1 cellular context compared by ENCODE assay signal in genomic region chrX:17030092-17030491, GRCh38.
TF ChIP-seq lines count a peak whose summit lies in the region.

No MANE protein-coding gene starts in this region.

TF ChIP-seq in GM12878, 131 proteins besides CTCF, POLR2A, EP300 and RAD21 (continued from another document):
- TF ChIP-seq BHLHE40 (IDR thresholded peaks at IDR 0.05; ENCODE audit: borderline replicate concordance in 1 of 2, low read depth in 2 of 2, low read length in 1 of 2) = peak in 1 of 2 experiments; percentile 41; a peak in 1 of 4 replicates
